ENCODE assay signal across 26 cellular contexts in the genomic region with DNA sequence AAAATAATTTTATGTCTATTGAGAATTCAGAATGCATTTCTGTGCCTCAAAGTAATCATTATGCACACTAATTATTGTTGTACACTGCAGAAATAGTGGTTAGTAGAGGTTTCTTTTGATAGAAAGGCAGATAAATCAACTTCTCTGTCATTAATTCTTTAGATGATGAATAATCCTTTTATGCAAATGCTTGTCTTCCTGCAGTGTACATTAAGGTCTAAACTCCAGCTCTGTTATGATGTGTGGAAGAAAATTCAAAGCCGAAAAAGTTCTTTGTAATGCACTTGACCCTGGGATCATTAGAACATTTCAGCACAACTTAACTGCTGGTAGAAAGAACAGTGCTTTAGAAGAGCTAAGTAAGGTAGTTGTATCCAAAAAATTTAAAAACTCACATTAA.
"Had no signal": no experiment of that assay in that cellular context is flagged by ENCODE, and none has a peak within 500 bp of the region (broad histone marks: within the 10 kb centered on the region; RNA-seq: fewer than 3 reads in every experiment).

No MANE protein-coding gene starts in this region.

- H3K27me3 Mint-ChIP-seq: naive thymus-derived CD8-positive, alpha-beta T cell; stimulated activated naive CD8-positive, alpha-beta T cell treated with anti-CD3 and anti-CD28 coated beads, Interleukin-15, Interleukin-2, amounts not matched to agents 100 ng/mL and 50 ng/mL, for 24 hours had no signal

- H3K4me1 ChIP-seq: left lung, lower lobe of right lung, pancreas, prostate gland, suprapubic skin, tibial artery, upper lobe of right lung had no signal

- ATAC-seq: left colon; left lung; lower lobe of right lung; naive thymus-derived CD8-positive, alpha-beta T cell; right cardiac atrium; sciatic nerve; upper lobe of right lung had no signal

- H3K27ac ChIP-seq: left lung, lower lobe of right lung, pancreas, prostate gland, skin epidermis, suprapubic skin, thoracic aorta, tibial artery, upper lobe of right lung had no signal

- H3K36me3 ChIP-seq: left lung, lower lobe of right lung, pancreas, prostate gland, suprapubic skin, thoracic aorta, tibial artery, upper lobe of right lung had no signal

- DNase-seq: immature natural killer cell; kidney; left colon; left lung; lower lobe of right lung; naive thymus-derived CD8-positive, alpha-beta T cell; nucleus accumbens; pancreas; posterior cingulate gyrus; retina; right cardiac atrium; stimulated activated CD4-positive, alpha-beta T cell treated with anti-CD3 and anti-CD28 coated beads, Interleukin-12 subunit alpha, Interleukin-12 subunit beta, amount 100 ng/mL, for 4 hours; stimulated activated CD4-positive, alpha-beta T cell treated with anti-CD3 and anti-CD28 coated beads, Interleukin-15, amount 100 ng/mL, for 24 hours; stimulated activated CD4-positive, alpha-beta T cell treated with anti-CD3 and anti-CD28 coated beads, Interleukin-2, amount 100 ng/mL, for 24 hours; stimulated activated CD4-positive, alpha-beta T cell treated with anti-CD3 and anti-CD28 coated beads, Interleukin-4, amount 100 ng/mL, for 1 hour; stimulated activated naive CD4-positive, alpha-beta T cell; tibial artery; upper lobe of right lung had no signal

- H3K4me3 ChIP-seq: left lung, lower lobe of right lung, pancreas, prostate gland, skin epidermis, suprapubic skin, thoracic aorta, tibial artery, upper lobe of right lung had no signal

- H3K4me3 Mint-ChIP-seq: immature natural killer cell; naive thymus-derived CD8-positive, alpha-beta T cell; nephron; neural crest cell; stimulated activated naive CD8-positive, alpha-beta T cell treated with anti-CD3 and anti-CD28 coated beads, Interleukin-15, Interleukin-2, amounts not matched to agents 100 ng/mL and 50 ng/mL, for 24 hours had no signal

- H3K27ac Mint-ChIP-seq: naive thymus-derived CD8-positive, alpha-beta T cell; nephron; stimulated activated naive CD8-positive, alpha-beta T cell treated with anti-CD3 and anti-CD28 coated beads, Interleukin-15, Interleukin-2, amounts not matched to agents 100 ng/mL and 50 ng/mL, for 24 hours had no signal

- H3K27me3 ChIP-seq: left lung, pancreas, suprapubic skin, tibial artery, upper lobe of right lung had no signal

- H3K9me3 Mint-ChIP-seq: nephron; neural crest cell; stimulated activated naive CD8-positive, alpha-beta T cell treated with anti-CD3 and anti-CD28 coated beads, Interleukin-15, Interleukin-2, amounts not matched to agents 100 ng/mL and 50 ng/mL, for 24 hours had no signal

- H3K9me3 ChIP-seq: left lung, lower lobe of right lung, pancreas, prostate gland, suprapubic skin, thoracic aorta, tibial artery, upper lobe of right lung had no signal

- H3K36me3 Mint-ChIP-seq: naive thymus-derived CD8-positive, alpha-beta T cell had no signal

- H3K4me1 Mint-ChIP-seq: immature natural killer cell; naive thymus-derived CD8-positive, alpha-beta T cell; nephron had no signal
